ENCODE assay signal across 29 cellular contexts in genomic region chr1:152005360-152005912, GRCh38.
"Had no signal": no experiment of that assay in that cellular context is flagged by ENCODE, and none has a peak within 500 bp of the region (broad histone marks: within the 10 kb centered on the region; RNA-seq: fewer than 3 reads in every experiment).

No MANE protein-coding gene starts in this region.

- H3K9me3 ChIP-seq: left lung, lower lobe of right lung, neutrophil, psoas muscle, stomach, testis, thyroid gland, transverse colon, upper lobe of right lung had no signal

- H3K4me3 ChIP-seq: hepatocyte, left lung, lower lobe of right lung, neural progenitor cell, psoas muscle, skin epidermis, stomach, testis, thyroid gland, transverse colon, upper lobe of right lung had no signal

- H3K4me2 ChIP-seq: hepatocyte, neural progenitor cell had no signal

- DNase-seq: head of caudate nucleus; islet precursor cell; left lung; lower lobe of right lung; mammary epithelial cell; mesenchymal stem cell; naive B cell; natural killer cell; nephron progenitor cell; occipital lobe; psoas muscle; stimulated activated CD4-positive, alpha-beta T cell treated with anti-CD3 and anti-CD28 coated beads, Interleukin-12 subunit alpha, Interleukin-12 subunit beta, amount 100 ng/mL, for 4 hours; stimulated activated CD4-positive, alpha-beta T cell treated with anti-CD3 and anti-CD28 coated beads, Interleukin-15, amount 100 ng/mL, for 24 hours; stimulated activated CD4-positive, alpha-beta T cell treated with anti-CD3 and anti-CD28 coated beads, Interleukin-2, amount 100 ng/mL, for 24 hours; stimulated activated CD4-positive, alpha-beta T cell treated with anti-CD3 and anti-CD28 coated beads, Interleukin-4, amount 100 ng/mL, for 1 hour; stimulated activated naive B cell treated with anti-CD40 and anti-IgM and Interleukin-4, amounts not matched to agents 10 μg/mL and 1 μg/mL and 100 μg/mL, for 72 hours; stimulated activated naive CD8-positive, alpha-beta T cell treated with anti-CD3 and anti-CD28 coated beads, Interleukin-15, Interleukin-2, amounts not matched to agents 100 U/mL and 50 U/mL, for 24 hours; stomach; testis; thyroid gland; transverse colon; upper lobe of right lung had no signal

- H3K79me2 ChIP-seq: hepatocyte, parathyroid adenoma had no signal

- ATAC-seq: left lung; lower lobe of right lung; natural killer cell; psoas muscle; sciatic nerve; stimulated activated naive B cell treated with anti-CD40 and anti-IgM and Interleukin-4, amounts not matched to agents 10 μg/mL and 1 μg/mL and 100 μg/mL, for 72 hours; stimulated activated naive CD8-positive, alpha-beta T cell treated with anti-CD3 and anti-CD28 coated beads, Interleukin-15, Interleukin-2, amounts not matched to agents 100 U/mL and 50 U/mL, for 24 hours; upper lobe of right lung had no signal

- H2AFZ ChIP-seq: hepatocyte, neural progenitor cell, parathyroid adenoma had no signal

- H3K9ac ChIP-seq: neural progenitor cell, parathyroid adenoma had no signal

- FAIRE-seq: urothelium cell line had no signal

- H3K4me1 ChIP-seq: neural progenitor cell, parathyroid adenoma, testis had no signal

- H3K36me3 ChIP-seq: left lung, lower lobe of right lung, neural progenitor cell, neutrophil, stomach, thyroid gland, transverse colon, upper lobe of right lung had no signal

- H3K27ac ChIP-seq: hepatocyte, left lung, lower lobe of right lung, neural progenitor cell, neutrophil, parathyroid adenoma, psoas muscle, skin epidermis, stomach, testis, thyroid gland, transverse colon, upper lobe of right lung had no signal

- H3K27me3 ChIP-seq: hepatocyte, left lung, stomach, testis, thyroid gland, transverse colon, upper lobe of right lung had no signal
